24 cellular contexts compared by ENCODE assay signal in the genomic region with DNA sequence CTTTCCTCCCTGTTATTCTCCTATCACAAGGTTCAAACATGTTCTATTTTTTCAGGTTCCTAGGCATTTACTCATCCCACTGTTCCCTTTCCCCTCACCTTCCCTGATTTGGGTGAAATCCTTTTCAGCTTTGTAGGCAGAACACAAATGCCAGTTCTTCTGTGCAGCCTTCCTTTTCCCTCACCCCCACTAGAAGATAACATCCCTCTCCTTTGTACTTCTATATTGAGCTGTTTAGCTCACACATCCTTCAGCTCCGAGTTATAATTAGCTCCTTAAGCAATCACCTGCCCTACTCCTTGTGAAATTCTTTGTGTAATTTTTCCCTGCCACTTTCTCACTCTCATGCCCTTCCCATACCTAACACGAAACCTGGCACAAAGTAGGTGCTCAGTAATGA.
"Had no signal": no experiment of that assay in that cellular context is flagged by ENCODE, and none has a peak within 500 bp of the region (broad histone marks: within the 10 kb centered on the region; RNA-seq: fewer than 3 reads in every experiment).

No MANE protein-coding gene starts in this region.

- H3K27ac ChIP-seq: esophagus muscularis mucosa, neural progenitor cell, prostate gland, spleen, thoracic aorta, upper lobe of right lung, VCaP had no signal

- H3K4me2 ChIP-seq: neural progenitor cell, SK-N-SH had no signal

- H3K4me1 ChIP-seq: neural progenitor cell, prostate gland had no signal

- H3K9ac ChIP-seq: neural progenitor cell, SK-N-SH had no signal

- DNase-seq: activated CD4-positive, alpha-beta T cell treated with anti-CD3 and anti-CD28 coated beads for 1 hour; activated CD8-positive, alpha-beta memory T cell treated with anti-CD3 and anti-CD28 coated beads for 24 hours; activated CD8-positive, alpha-beta memory T cell treated with anti-CD3 and anti-CD28 coated beads, Interleukin-2, amount 50 U/mL, for 48 hours; activated effector memory CD4-positive, alpha-beta T cell treated with anti-CD3 and anti-CD28 coated beads, Interleukin-2, amount 50 U/mL, for 16 hours; activated naive CD4-positive, alpha-beta T cell treated with anti-CD3 and anti-CD28 coated beads, Interleukin-2, amount 50 U/mL, for 16 hours; activated T-cell treated with anti-CD3 and anti-CD28 coated beads, Interleukin-2, amount 50 U/mL, for 48 hours; aorta; effector CD8-positive, alpha-beta T cell; hippocampal formation; left colon; midbrain; naive B cell; SK-N-SH; spleen; stimulated activated CD4-positive, alpha-beta T cell treated with anti-CD3 and anti-CD28 coated beads, Interleukin-4, amount 100 ng/mL, for 4 hours; T-helper 1 cell; upper lobe of right lung had no signal

- ATAC-seq: left colon; sciatic nerve; stimulated activated memory B cell treated with anti-CD40 and anti-IgM and Interleukin-4, amounts not matched to agents 10 μg/mL and 1 μg/mL and 100 μg/mL, for 72 hours; upper lobe of right lung had no signal

- H3K4me3 ChIP-seq: esophagus muscularis mucosa, neural progenitor cell, prostate gland, spleen, thoracic aorta, upper lobe of right lung had no signal

- H3K27me3 ChIP-seq: esophagus muscularis mucosa, neural progenitor cell, spleen, upper lobe of right lung had no signal

- H3K36me3 ChIP-seq: esophagus muscularis mucosa, neural progenitor cell, prostate gland, spleen, thoracic aorta, upper lobe of right lung had no signal

- H3K9me3 ChIP-seq: esophagus muscularis mucosa, prostate gland, SK-N-SH, spleen, thoracic aorta, upper lobe of right lung had no signal
